In the genomic region with DNA sequence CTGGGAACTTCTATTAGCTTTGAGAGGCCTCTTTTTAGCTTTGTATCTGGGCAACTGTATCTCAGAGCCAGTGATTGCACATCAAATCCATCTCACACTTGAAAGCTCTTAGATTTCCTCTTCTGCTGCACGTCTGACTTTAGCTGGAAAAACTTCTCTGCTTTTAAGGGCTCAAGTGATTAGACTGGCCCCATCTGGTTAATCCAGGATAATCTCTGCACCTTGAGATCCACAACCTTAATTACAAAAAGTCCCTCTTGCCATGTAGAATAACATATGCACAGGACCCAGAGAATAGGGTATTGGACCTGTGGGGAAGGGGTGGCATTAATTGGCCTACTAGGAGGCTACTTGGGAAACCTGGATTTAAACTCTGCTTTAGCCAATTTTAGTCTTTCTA, we compare ENCODE assay signal across 20 cellular contexts. TPM values are rescaled to one million over a fixed set of nuclear protein-coding genes. Genes with fewer than 3 reads are reported as not detected.
"Had no signal": no experiment of that assay in that cellular context is flagged by ENCODE, and none has a peak within 500 bp of the region (broad histone marks: within the 10 kb centered on the region; RNA-seq: fewer than 3 reads in every experiment).

No MANE protein-coding gene starts in this region.

- H3K27me3 ChIP-seq: heart left ventricle, neutrophil, right lobe of liver, testis, transverse colon had no signal

- H3K4me1 ChIP-seq: testis, transverse colon had no signal

- H3K36me3 ChIP-seq: heart left ventricle, neutrophil, right lobe of liver, transverse colon had no signal

- H3K27ac ChIP-seq: heart left ventricle, neutrophil, psoas muscle, right lobe of liver, testis, transverse colon had no signal

- H3K9me3 ChIP-seq: heart left ventricle, neutrophil, psoas muscle, right lobe of liver, testis, transverse colon had no signal

- H3K4me3 ChIP-seq: heart left ventricle, psoas muscle, right lobe of liver, testis, transverse colon had no signal

- ATAC-seq: esophagus mucosa; heart left ventricle; naive thymus-derived CD4-positive, alpha-beta T cell; psoas muscle; right lobe of liver; stimulated activated naive B cell treated with anti-CD40 and anti-IgM and Interleukin-4, amounts not matched to agents 10 μg/mL and 1 μg/mL and 100 μg/mL, for 72 hours; stimulated activated naive CD8-positive, alpha-beta T cell treated with anti-CD3 and anti-CD28 coated beads, Interleukin-15, amount 100 ng/mL, for 72 hours had no signal

- DNase-seq: effector memory CD4-positive, alpha-beta T cell; heart left ventricle; hippocampal formation; kidney glomerular epithelial cell; mammary epithelial cell; naive thymus-derived CD4-positive, alpha-beta T cell; nephron progenitor cell; psoas muscle; retina; right lobe of liver; stimulated activated CD4-positive, alpha-beta T cell treated with anti-CD3 and anti-CD28 coated beads, Interleukin-15, amount 100 ng/mL, for 24 hours; stimulated activated CD4-positive, alpha-beta T cell treated with anti-CD3 and anti-CD28 coated beads, Interleukin-1b, Interleukin-23, amount 100 ng/mL, for 48 hours; stimulated activated CD4-positive, alpha-beta T cell treated with anti-CD3 and anti-CD28 coated beads, Interleukin-4, amount 100 ng/mL, for 24 hours; stimulated activated naive B cell treated with anti-CD40 and anti-IgM and Interleukin-4, amounts not matched to agents 10 μg/mL and 1 μg/mL and 100 μg/mL, for 72 hours; stimulated activated naive CD8-positive, alpha-beta T cell treated with anti-CD3 and anti-CD28 coated beads, Interleukin-15, amount 100 ng/mL, for 72 hours; testis; transverse colon had no signal

- FAIRE-seq: endometrium had no signal

RNA-seq across cellular contexts. Expression of gene KLHL31, which starts 24.2 kb away (rescaled TPM):
- polyA plus RNA-seq: naive thymus-derived CD4-positive, alpha-beta T cell had no signal
